ENCODE assay signal across 18 cellular contexts in genomic region chr4:142671516-142671915, GRCh38.
DNase-seq lines count a peak whose midpoint lies in the region; ATAC-seq and TF ChIP-seq lines count a peak whose summit lies in the region.
"Had no signal": no experiment of that assay in that cellular context is flagged by ENCODE, and none has a peak within 500 bp of the region (broad histone marks: within the 10 kb centered on the region; RNA-seq: fewer than 3 reads in every experiment).

No MANE protein-coding gene starts in this region.

- peaks cover 90% of the 10 kb centered on the region for H3K36me3 Mint-ChIP-seq in CD4-positive, alpha-beta T cell (ENCODE audit: low read depth)
- H3K36me3 Mint-ChIP-seq in neural progenitor cell: no peaks in the 10 kb centered on the region
- no peaks in the 10 kb centered on the region for H3K36me3 Mint-ChIP-seq in stimulated activated memory B cell treated with anti-CD40 and anti-IgM and Interleukin-4, amounts not matched to agents 10 μg/mL and 1 μg/mL and 100 μg/mL, for 72 hours

- no peak for ATAC-seq in CD4-positive, alpha-beta T cell (ENCODE audit: poor library complexity)
- ATAC-seq in stimulated activated memory B cell treated with anti-CD40 and anti-IgM and Interleukin-4, amounts not matched to agents 10 μg/mL and 1 μg/mL and 100 μg/mL, for 72 hours: no peak
- no peak for ATAC-seq in HG03095 (IDR thresholded peaks at IDR 0.05; ENCODE audit: unreplicated experiment)
- ATAC-seq: activated CD4-positive, alpha-beta T cell treated with anti-CD3 and anti-CD28 coated beads for 36 hours; esophagus mucosa had no signal

- H3K9me3 ChIP-seq in CD4-positive, alpha-beta T cell (ENCODE audit: control insufficient read depth, low read length): peaks cover 36% of the 10 kb centered on the region
- no peaks in the 10 kb centered on the region for H3K9me3 ChIP-seq in neural progenitor cell (ENCODE audit: low read depth)

- H3K27me3 Mint-ChIP-seq in CD4-positive, alpha-beta T cell: no peaks in the 10 kb centered on the region
- H3K27me3 Mint-ChIP-seq in neural progenitor cell (ENCODE audit: insufficient read depth, low read depth): peaks cover 2% of the 10 kb centered on the region
- H3K27me3 Mint-ChIP-seq in stimulated activated memory B cell treated with anti-CD40 and anti-IgM and Interleukin-4, amounts not matched to agents 10 μg/mL and 1 μg/mL and 100 μg/mL, for 72 hours: no peaks in the 10 kb centered on the region
- H3K27me3 Mint-ChIP-seq: activated CD4-positive, alpha-beta T cell treated with anti-CD3 and anti-CD28 coated beads for 36 hours; B cell had no signal

- H3K4me2 ChIP-seq in neural progenitor cell: no peak overlapping the region

- peak; percentile 33 for TF ChIP-seq CTCF in CD4-positive, alpha-beta T cell (IDR thresholded peaks at IDR 0.05)
- TF ChIP-seq CTCF in cardiac fibroblast (IDR thresholded peaks at IDR 0.05; ENCODE audit: low read depth, low read length) (no peak), neural progenitor cell (IDR thresholded peaks at IDR 0.05) (peak; percentile 39)

- no peaks in the 10 kb centered on the region for H3K4me1 ChIP-seq in neural progenitor cell
- H3K4me1 ChIP-seq: left ventricle myocardium inferior had no signal

- H3F3A ChIP-seq in neural progenitor cell (ENCODE audit: low read depth): no peaks in the 10 kb centered on the region

- no peak for DNase-seq in CD4-positive, alpha-beta T cell
- DNase-seq in cardiac fibroblast (ENCODE audit: low read depth in 2 of 2): peak; percentile 3 to 4
- peak; percentile 4 for DNase-seq in neural progenitor cell (ENCODE audit: low spot score)
- no peak for DNase-seq in activated CD8-positive, alpha-beta memory T cell treated with anti-CD3 and anti-CD28 coated beads for 24 hours
- DNase-seq: activated CD4-positive, alpha-beta T cell treated with anti-CD3 and anti-CD28 coated beads for 36 hours; GF-D8; left ventricle myocardium inferior; NCI-H1417; NCI-H2107; NCI-H510A; NK-92 treated with Interleukin-12 subunit alpha and Interleukin-12 subunit beta, amount 100 ng/mL, for 24 hours; SW 1271 had no signal

- no peak overlapping the region for H3K27ac Mint-ChIP-seq in CD4-positive, alpha-beta T cell
- no peak overlapping the region for H3K27ac Mint-ChIP-seq in neural progenitor cell
- no peak overlapping the region for H3K27ac Mint-ChIP-seq in stimulated activated memory B cell treated with anti-CD40 and anti-IgM and Interleukin-4, amounts not matched to agents 10 μg/mL and 1 μg/mL and 100 μg/mL, for 72 hours
- H3K27ac Mint-ChIP-seq: activated T-helper 2 cell treated with anti-CD3 and anti-CD28 coated beads, Interferon-gamma antibody, Interleukin-2, Interleukin-4, amounts not matched to agents 10 μg/mL and 5 μg/mL and 100 μg/mL, durations not matched to agents 14 hours and 24 hours and 36 hours; B cell had no signal

- intact Hi-C loops in CD4-positive, alpha-beta T cell (cut with DNase I, micrococcal nuclease): no loop called here

- TF ChIP-seq RAD21 in Ishikawa (IDR thresholded peaks at IDR 0.05; ENCODE audit: low read depth): 0 out of 2 replicates have a peak, but pooled peaks have one; percentile 15

- peaks cover 51% of the 10 kb centered on the region for H3K9me3 Mint-ChIP-seq in CD4-positive, alpha-beta T cell
- H3K9me3 Mint-ChIP-seq in neural progenitor cell: peaks cover 23% of the 10 kb centered on the region
- H3K9me3 Mint-ChIP-seq in stimulated activated memory B cell treated with anti-CD40 and anti-IgM and Interleukin-4, amounts not matched to agents 10 μg/mL and 1 μg/mL and 100 μg/mL, for 72 hours: peaks cover 26% of the 10 kb centered on the region

- no peak overlapping the region for H3K4me3 ChIP-seq in cardiac fibroblast (replicated peaks in 1 of 2; ENCODE audit: low read depth in 2 of 2, low read length in 2 of 2)
- H3K4me3 ChIP-seq in neural progenitor cell: no peak overlapping the region
- H3K4me3 ChIP-seq: left ventricle myocardium inferior had no signal

- peaks cover 10% of the 10 kb centered on the region for H3K4me1 Mint-ChIP-seq in CD4-positive, alpha-beta T cell (ENCODE audit: low read depth)
- no peaks in the 10 kb centered on the region for H3K4me1 Mint-ChIP-seq in neural progenitor cell
- no peaks in the 10 kb centered on the region for H3K4me1 Mint-ChIP-seq in stimulated activated memory B cell treated with anti-CD40 and anti-IgM and Interleukin-4, amounts not matched to agents 10 μg/mL and 1 μg/mL and 100 μg/mL, for 72 hours
- H3K4me1 Mint-ChIP-seq: B cell had no signal

- no peaks in the 10 kb centered on the region for H3K36me3 ChIP-seq in neural progenitor cell
- H3K36me3 ChIP-seq: left ventricle myocardium inferior had no signal

- H3K4me3 Mint-ChIP-seq in CD4-positive, alpha-beta T cell: no peak overlapping the region
- no peak overlapping the region for H3K4me3 Mint-ChIP-seq in neural progenitor cell
- no peak overlapping the region for H3K4me3 Mint-ChIP-seq in stimulated activated memory B cell treated with anti-CD40 and anti-IgM and Interleukin-4, amounts not matched to agents 10 μg/mL and 1 μg/mL and 100 μg/mL, for 72 hours
- H3K4me3 Mint-ChIP-seq: activated CD4-positive, alpha-beta T cell treated with anti-CD3 and anti-CD28 coated beads for 36 hours; B cell had no signal

- no peak overlapping the region for H3K27ac ChIP-seq in CD4-positive, alpha-beta T cell (ENCODE audit: low read depth, low read length)
- no peak overlapping the region for H3K27ac ChIP-seq in neural progenitor cell
- H3K27ac ChIP-seq: left ventricle myocardium inferior had no signal

- no peak for TF ChIP-seq EP300 in Ishikawa (IDR thresholded peaks at IDR 0.05; ENCODE audit: borderline replicate concordance)

- H3K79me2 ChIP-seq in neural progenitor cell (ENCODE audit: low read depth): no peaks in the 10 kb centered on the region

- POLR2A ChIA-PET in CD4-positive, alpha-beta T cell (lab: Charles Lee): no interaction called here

- H3K27me3 ChIP-seq in CD4-positive, alpha-beta T cell (ENCODE audit: control insufficient read depth, insufficient read depth, low read length): no peaks in the 10 kb centered on the region
- H3K27me3 ChIP-seq in neural progenitor cell: no peaks in the 10 kb centered on the region

- H4K20me1 ChIP-seq in neural progenitor cell (ENCODE audit: low read depth): no peaks in the 10 kb centered on the region

- CTCF ChIA-PET in CD4-positive, alpha-beta T cell (lab: Charles Lee): no interaction called here

- no peak overlapping the region for H3K9ac ChIP-seq in neural progenitor cell

- no peak overlapping the region for H2AFZ ChIP-seq in neural progenitor cell (replicated peaks)

TF ChIP-seq in Ishikawa, 13 proteins besides CTCF, POLR2A, EP300 and RAD21:
- TF ChIP-seq EGR1 (IDR thresholded peaks at IDR 0.05): no peak

Comparison
In these comparisons a context has a peak if more than half of its experiments do, and no peak if none do; other contexts are left out.
1. DNase-seq: peak in cardiac fibroblast (2 of 2) and neural progenitor cell (single experiment); none in CD4-positive, alpha-beta T cell (0 of 10) and activated CD8-positive, alpha-beta memory T cell treated with anti-CD3 and anti-CD28 coated beads for 24 hours (single experiment).